In genomic region chr9:6410653-6411052, GRCh38 we compare ENCODE assay signal across 21 cellular contexts.
"Had no signal": no experiment of that assay in that cellular context is flagged by ENCODE, and none has a peak within 500 bp of the region (broad histone marks: within the 10 kb centered on the region; RNA-seq: fewer than 3 reads in every experiment).

No MANE protein-coding gene starts in this region.

- H3K4me3 ChIP-seq: body of pancreas, psoas muscle, right lobe of liver, suprapubic skin, upper lobe of left lung had no signal

- H3K27ac ChIP-seq: body of pancreas, epithelial cell of prostate, psoas muscle, right lobe of liver, suprapubic skin, upper lobe of left lung had no signal

- H3K36me3 ChIP-seq: right lobe of liver, suprapubic skin, upper lobe of left lung had no signal

- H3K27ac Mint-ChIP-seq: activated CD8-positive, alpha-beta memory T cell treated with anti-CD3 and anti-CD28 coated beads, Interleukin-2, amount 10 ng/mL, durations not matched to agents 7 days and 5 days; activated naive CD4-positive, alpha-beta T cell treated with anti-CD3 and anti-CD28 coated beads, Interleukin-2, amount 50 U/mL, for 72 hours; activated T-cell treated with anti-CD3 and anti-CD28 coated beads, Interleukin-2, amount 50 U/mL, for 24 hours had no signal

- H3K9me3 ChIP-seq: body of pancreas, psoas muscle, right lobe of liver, suprapubic skin, upper lobe of left lung had no signal

- H3K9me3 Mint-ChIP-seq: activated naive CD4-positive, alpha-beta T cell treated with anti-CD3 and anti-CD28 coated beads, Interleukin-2, amount 50 U/mL, for 72 hours; activated T-cell treated with anti-CD3 and anti-CD28 coated beads, Interleukin-2, amount 50 U/mL, for 24 hours had no signal

- DNase-seq: activated CD4-positive, alpha-beta T cell treated with anti-CD3 and anti-CD28 coated beads, Interleukin-2, amount 50 U/mL, for 48 hours; activated CD8-positive, alpha-beta memory T cell treated with anti-CD3 and anti-CD28 coated beads, Interleukin-2, amount 10 ng/mL, durations not matched to agents 7 days and 5 days; activated effector memory CD4-positive, alpha-beta T cell treated with anti-CD3 and anti-CD28 coated beads, Interleukin-2, amount 50 U/mL, for 16 hours; activated T-cell treated with anti-CD3 and anti-CD28 coated beads, Interleukin-2, amount 50 U/mL, for 24 hours; amniotic stem cell; body of pancreas; central memory CD4-positive, alpha-beta T cell; cortex of kidney; effector CD8-positive, alpha-beta T cell; hippocampal formation; left ventricle myocardium superior; mesendoderm; psoas muscle; right lobe of liver; stimulated activated CD4-positive, alpha-beta T cell treated with anti-CD3 and anti-CD28 coated beads, Interleukin-2, amount 100 ng/mL, for 24 hours; stimulated activated naive CD4-positive, alpha-beta T cell; T1000; upper lobe of left lung had no signal

- H3K27me3 Mint-ChIP-seq: activated T-cell treated with anti-CD3 and anti-CD28 coated beads, Interleukin-2, amount 50 U/mL, for 24 hours had no signal

- ATAC-seq: activated CD8-positive, alpha-beta memory T cell treated with anti-CD3 and anti-CD28 coated beads, Interleukin-2, amount 10 ng/mL, durations not matched to agents 7 days and 5 days; activated naive CD4-positive, alpha-beta T cell treated with anti-CD3 and anti-CD28 coated beads, Interleukin-2, amount 50 U/mL, for 72 hours; body of pancreas; left ventricle myocardium superior; psoas muscle; right lobe of liver had no signal

- H3K27me3 ChIP-seq: body of pancreas, right lobe of liver, upper lobe of left lung had no signal

- H3K4me3 Mint-ChIP-seq: activated CD8-positive, alpha-beta memory T cell treated with anti-CD3 and anti-CD28 coated beads, Interleukin-2, amount 10 ng/mL, durations not matched to agents 7 days and 5 days; activated T-cell treated with anti-CD3 and anti-CD28 coated beads, Interleukin-2, amount 50 U/mL, for 24 hours had no signal
